In the genomic region with DNA sequence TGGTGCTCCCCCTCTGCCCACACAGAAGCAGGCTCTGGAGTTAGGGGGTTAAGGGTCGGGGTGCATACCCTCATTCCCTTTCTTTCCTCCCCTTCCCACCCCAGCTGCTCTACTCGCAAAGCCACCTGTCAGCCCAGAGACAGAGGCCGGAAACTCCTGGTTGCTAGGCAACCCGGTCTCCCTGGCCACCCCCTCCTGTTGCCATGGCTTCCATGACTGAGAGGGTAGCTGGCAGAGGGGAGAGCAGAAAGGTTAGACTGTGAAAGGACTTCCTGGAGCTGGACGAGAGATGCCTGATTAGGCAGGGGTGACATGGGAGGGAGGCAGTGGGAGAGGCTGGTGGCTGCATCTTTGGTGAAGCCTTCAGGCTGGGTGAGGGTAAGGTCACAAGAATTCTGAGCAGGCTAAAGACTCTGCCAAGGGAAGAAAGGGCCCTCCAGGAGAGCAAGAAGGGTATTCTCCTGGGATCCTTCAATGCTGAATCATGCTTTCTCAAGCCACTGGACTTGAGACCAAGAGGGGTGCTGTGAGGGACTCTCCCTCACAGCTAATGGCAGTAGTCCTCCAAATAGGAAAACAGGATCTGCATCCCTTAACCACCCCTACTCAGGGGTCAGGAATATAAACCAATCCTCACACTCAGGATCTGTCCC, we compare ENCODE assay signal across 7 cellular contexts. TPM values are rescaled to one million over a fixed set of nuclear protein-coding genes. Genes with fewer than 3 reads are reported as not detected.
DNase-seq lines count a peak whose midpoint lies in the region; ATAC-seq lines count a peak whose summit lies in the region.
"Had no signal": no experiment of that assay in that cellular context is flagged by ENCODE, and none has a peak within 500 bp of the region (broad histone marks: within the 10 kb centered on the region; RNA-seq: fewer than 3 reads in every experiment).

No MANE protein-coding gene starts in this region.

- H3K27ac Mint-ChIP-seq in activated T-cell treated with anti-CD3 and anti-CD28 coated beads, Interleukin-2, amount 50 U/mL, for 24 hours: peak overlapping the region; percentile 47
- peak overlapping the region; percentile 60 for H3K27ac Mint-ChIP-seq in stimulated activated effector memory CD8-positive, alpha-beta T cell treated with anti-CD3 and anti-CD28 coated beads, Interleukin-12 subunit alpha, Interleukin-12 subunit beta, amount 100 ng/mL, for 72 hours

- H3K36me3 Mint-ChIP-seq in activated T-cell treated with anti-CD3 and anti-CD28 coated beads, Interleukin-2, amount 50 U/mL, for 24 hours (ENCODE audit: low read depth): no peaks in the 10 kb centered on the region
- H3K36me3 Mint-ChIP-seq in activated T-cell treated with anti-CD3 and anti-CD28 coated beads, Interleukin-2, amount 50 U/mL, for 4 hours (ENCODE audit: insufficient read depth): no peaks in the 10 kb centered on the region
- peaks cover 5% of the 10 kb centered on the region for H3K36me3 Mint-ChIP-seq in stimulated activated effector memory CD8-positive, alpha-beta T cell treated with anti-CD3 and anti-CD28 coated beads, Interleukin-12 subunit alpha, Interleukin-12 subunit beta, amount 100 ng/mL, for 72 hours

- H3K4me1 Mint-ChIP-seq in activated T-cell treated with anti-CD3 and anti-CD28 coated beads, Interleukin-2, amount 50 U/mL, for 24 hours (ENCODE audit: low read depth): peaks cover 37% of the 10 kb centered on the region
- peaks cover 29% of the 10 kb centered on the region for H3K4me1 Mint-ChIP-seq in activated T-cell treated with anti-CD3 and anti-CD28 coated beads, Interleukin-2, amount 50 U/mL, for 4 hours (ENCODE audit: low read depth)
- H3K4me1 Mint-ChIP-seq in stimulated activated effector memory CD8-positive, alpha-beta T cell treated with anti-CD3 and anti-CD28 coated beads, Interleukin-12 subunit alpha, Interleukin-12 subunit beta, amount 100 ng/mL, for 72 hours: peaks cover 36% of the 10 kb centered on the region

- peaks cover 51% of the 10 kb centered on the region for H3K27me3 Mint-ChIP-seq in activated T-cell treated with anti-CD3 and anti-CD28 coated beads, Interleukin-2, amount 50 U/mL, for 24 hours
- peaks cover 53% of the 10 kb centered on the region for H3K27me3 Mint-ChIP-seq in activated T-cell treated with anti-CD3 and anti-CD28 coated beads, Interleukin-2, amount 50 U/mL, for 4 hours (ENCODE audit: low read depth)

- H3K9me3 Mint-ChIP-seq in activated T-cell treated with anti-CD3 and anti-CD28 coated beads, Interleukin-2, amount 50 U/mL, for 24 hours: no peaks in the 10 kb centered on the region
- no peaks in the 10 kb centered on the region for H3K9me3 Mint-ChIP-seq in activated T-cell treated with anti-CD3 and anti-CD28 coated beads, Interleukin-2, amount 50 U/mL, for 4 hours
- H3K9me3 Mint-ChIP-seq in stimulated activated effector memory CD8-positive, alpha-beta T cell treated with anti-CD3 and anti-CD28 coated beads, Interleukin-12 subunit alpha, Interleukin-12 subunit beta, amount 100 ng/mL, for 72 hours: no peaks in the 10 kb centered on the region

- no peak overlapping the region for H3K4me3 Mint-ChIP-seq in activated T-cell treated with anti-CD3 and anti-CD28 coated beads, Interleukin-2, amount 50 U/mL, for 24 hours
- no peak overlapping the region for H3K4me3 Mint-ChIP-seq in activated T-cell treated with anti-CD3 and anti-CD28 coated beads, Interleukin-2, amount 50 U/mL, for 4 hours
- H3K4me3 Mint-ChIP-seq in stimulated activated effector memory CD8-positive, alpha-beta T cell treated with anti-CD3 and anti-CD28 coated beads, Interleukin-12 subunit alpha, Interleukin-12 subunit beta, amount 100 ng/mL, for 72 hours: no peak overlapping the region

- ATAC-seq in activated T-cell treated with anti-CD3 and anti-CD28 coated beads, Interleukin-2, amount 50 U/mL, for 4 hours: no peak
- peak; percentile 45 for ATAC-seq in stimulated activated effector memory CD8-positive, alpha-beta T cell treated with anti-CD3 and anti-CD28 coated beads, Interleukin-12 subunit alpha, Interleukin-12 subunit beta, amount 100 ng/mL, for 72 hours
- no peak for ATAC-seq in GM18909 (IDR thresholded peaks at IDR 0.05; ENCODE audit: poor library complexity, unreplicated experiment)

- no peak for DNase-seq in activated T-cell treated with anti-CD3 and anti-CD28 coated beads, Interleukin-2, amount 50 U/mL, for 24 hours
- no peak for DNase-seq in activated T-cell treated with anti-CD3 and anti-CD28 coated beads, Interleukin-2, amount 50 U/mL, for 4 hours
- DNase-seq in SHP77 treated with DMSO at 0.1 percent for 48 hours (lab: John Stamatoyannopoulos, UW): peak; percentile 27
- DNase-seq in stimulated activated effector memory CD8-positive, alpha-beta T cell treated with anti-CD3 and anti-CD28 coated beads, Interleukin-12 subunit alpha, Interleukin-12 subunit beta, amount 100 ng/mL, for 72 hours (ENCODE audit: low spot score in 2 of 2): no peak
- no peak for DNase-seq in OCI-M2 (lab: John Stamatoyannopoulos, UW; ENCODE audit: unreplicated experiment)
- DNase-seq: kidney glomerular epithelial cell had no signal

RNA-seq across cellular contexts. Expression of a gene that starts 5.4 kb away (rescaled TPM):
- 1 to 10 TPM; 2.3 to 4.6 (median 3.7) TPM for total RNA-seq in activated T-cell treated with anti-CD3 and anti-CD28 coated beads, Interleukin-2, amount 50 U/mL, for 4 hours

RNA-seq across cellular contexts. Expression of a gene that starts 7.5 kb away (rescaled TPM):
- total RNA-seq in activated T-cell treated with anti-CD3 and anti-CD28 coated beads, Interleukin-2, amount 50 U/mL, for 4 hours: 10 to 100 TPM; 16.5 to 17.7 (median 16.6) TPM

RNA-seq across cellular contexts. Expression of a gene that starts 17.7 kb away (rescaled TPM):
- 100 to 1,000 TPM; 300 to 365 (median 302) TPM for total RNA-seq in activated T-cell treated with anti-CD3 and anti-CD28 coated beads, Interleukin-2, amount 50 U/mL, for 4 hours

RNA-seq across cellular contexts. Expression of a gene that starts 19.2 kb away (rescaled TPM):
- 10 to 100 TPM; 44.3 to 50.6 (median 45.3) TPM for total RNA-seq in activated T-cell treated with anti-CD3 and anti-CD28 coated beads, Interleukin-2, amount 50 U/mL, for 4 hours

RNA-seq across cellular contexts. Expression of a gene that starts 38.2 kb away (rescaled TPM):
- total RNA-seq in activated T-cell treated with anti-CD3 and anti-CD28 coated beads, Interleukin-2, amount 50 U/mL, for 4 hours: under 1 TPM; 0.27 to 0.96 (median 0.45) TPM
